ENCODE assay signal across 23 cellular contexts in genomic region chr14:35556548-35556947, GRCh38. TPM values are rescaled to one million over a fixed set of nuclear protein-coding genes. Genes with fewer than 3 reads are reported as not detected.
"Had no signal": no experiment of that assay in that cellular context is flagged by ENCODE, and none has a peak within 500 bp of the region (broad histone marks: within the 10 kb centered on the region; RNA-seq: fewer than 3 reads in every experiment).

No MANE protein-coding gene starts in this region.

- H3K36me3 ChIP-seq: breast epithelium, esophagus muscularis mucosa, vagina had no signal

- DNase-seq: activated CD4-positive, alpha-beta memory T cell treated with anti-CD3 and anti-CD28 coated beads, Interleukin-2, amount 10 ng/mL, durations not matched to agents 7 days and 5 days; activated gamma-delta T cell; activated naive CD8-positive, alpha-beta T cell treated with anti-CD3 and anti-CD28 coated beads for 36 hours; activated T-cell treated with anti-CD3 and anti-CD28 coated beads, Interleukin-2, amount 50 U/mL, for 48 hours; aorta; foreskin fibroblast; head of caudate nucleus; left colon; mammary epithelial cell; naive thymus-derived CD8-positive, alpha-beta T cell; nucleus accumbens; right cardiac atrium; stimulated activated CD4-positive, alpha-beta T cell treated with anti-CD3 and anti-CD28 coated beads, Interleukin-1b, Interleukin-23, amount 100 ng/mL, for 48 hours; stimulated activated naive B cell treated with anti-CD40 and anti-IgM and Interleukin-4, amounts not matched to agents 10 μg/mL and 1 μg/mL and 100 μg/mL, for 72 hours had no signal

- H3K4me3 ChIP-seq: breast epithelium, esophagus muscularis mucosa, tibial nerve, vagina had no signal

- H3K9me3 ChIP-seq: breast epithelium, esophagus muscularis mucosa, tibial nerve, vagina had no signal

- H3K4me3 Mint-ChIP-seq: activated CD4-positive, alpha-beta memory T cell treated with anti-CD3 and anti-CD28 coated beads, Interleukin-2, amount 10 ng/mL, durations not matched to agents 7 days and 5 days; activated naive CD8-positive, alpha-beta T cell treated with anti-CD3 and anti-CD28 coated beads for 36 hours; naive thymus-derived CD8-positive, alpha-beta T cell; stimulated activated naive B cell treated with anti-CD40 and anti-IgM and Interleukin-4, amounts not matched to agents 10 μg/mL and 1 μg/mL and 100 μg/mL, for 72 hours had no signal

- H3K9me3 Mint-ChIP-seq: activated CD4-positive, alpha-beta memory T cell treated with anti-CD3 and anti-CD28 coated beads, Interleukin-2, amount 10 ng/mL, durations not matched to agents 7 days and 5 days; activated naive CD8-positive, alpha-beta T cell treated with anti-CD3 and anti-CD28 coated beads for 36 hours; naive thymus-derived CD8-positive, alpha-beta T cell; stimulated activated naive B cell treated with anti-CD40 and anti-IgM and Interleukin-4, amounts not matched to agents 10 μg/mL and 1 μg/mL and 100 μg/mL, for 72 hours had no signal

- FAIRE-seq: endometrium had no signal

- ATAC-seq: left colon; naive thymus-derived CD8-positive, alpha-beta T cell; right cardiac atrium; stimulated activated naive B cell treated with anti-CD40 and anti-IgM and Interleukin-4, amounts not matched to agents 10 μg/mL and 1 μg/mL and 100 μg/mL, for 72 hours had no signal

- H3K27me3 Mint-ChIP-seq: activated CD4-positive, alpha-beta memory T cell treated with anti-CD3 and anti-CD28 coated beads, Interleukin-2, amount 10 ng/mL, durations not matched to agents 7 days and 5 days; activated naive CD8-positive, alpha-beta T cell treated with anti-CD3 and anti-CD28 coated beads for 36 hours; naive thymus-derived CD8-positive, alpha-beta T cell; stimulated activated naive B cell treated with anti-CD40 and anti-IgM and Interleukin-4, amounts not matched to agents 10 μg/mL and 1 μg/mL and 100 μg/mL, for 72 hours had no signal

- H3K27me3 ChIP-seq: breast epithelium, esophagus muscularis mucosa, tibial nerve, vagina had no signal

- H3K27ac Mint-ChIP-seq: activated CD4-positive, alpha-beta memory T cell treated with anti-CD3 and anti-CD28 coated beads, Interleukin-2, amount 10 ng/mL, durations not matched to agents 7 days and 5 days; activated naive CD8-positive, alpha-beta T cell treated with anti-CD3 and anti-CD28 coated beads for 36 hours; naive thymus-derived CD8-positive, alpha-beta T cell; stimulated activated naive B cell treated with anti-CD40 and anti-IgM and Interleukin-4, amounts not matched to agents 10 μg/mL and 1 μg/mL and 100 μg/mL, for 72 hours had no signal

- H3K4me1 ChIP-seq: breast epithelium, esophagus muscularis mucosa, tibial nerve, vagina had no signal

- H3K4me1 Mint-ChIP-seq: activated naive CD8-positive, alpha-beta T cell treated with anti-CD3 and anti-CD28 coated beads for 36 hours; naive thymus-derived CD8-positive, alpha-beta T cell; stimulated activated naive B cell treated with anti-CD40 and anti-IgM and Interleukin-4, amounts not matched to agents 10 μg/mL and 1 μg/mL and 100 μg/mL, for 72 hours had no signal

- H3K36me3 Mint-ChIP-seq: activated naive CD8-positive, alpha-beta T cell treated with anti-CD3 and anti-CD28 coated beads for 36 hours had no signal

- H3K27ac ChIP-seq: breast epithelium, esophagus muscularis mucosa, tibial nerve, vagina had no signal

RNA-seq across cellular contexts. Expression of gene INSM2, which starts 22.6 kb away (rescaled TPM):
- total RNA-seq: activated CD4-positive, alpha-beta memory T cell treated with anti-CD3 and anti-CD28 coated beads, Interleukin-2, amount 10 ng/mL, durations not matched to agents 7 days and 5 days; activated naive CD8-positive, alpha-beta T cell treated with anti-CD3 and anti-CD28 coated beads for 36 hours; aorta; breast epithelium; chondrocyte; esophagus muscularis mucosa; left colon; mammary epithelial cell; mononuclear cell; naive thymus-derived CD8-positive, alpha-beta T cell; posterior vena cava; right cardiac atrium; subcutaneous adipose tissue; tibial nerve had no signal
- polyA plus RNA-seq: aorta; mammary epithelial cell; naive thymus-derived CD8-positive, alpha-beta T cell; right cardiac atrium had no signal
